9 cellular contexts compared by ENCODE assay signal in the genomic region with DNA sequence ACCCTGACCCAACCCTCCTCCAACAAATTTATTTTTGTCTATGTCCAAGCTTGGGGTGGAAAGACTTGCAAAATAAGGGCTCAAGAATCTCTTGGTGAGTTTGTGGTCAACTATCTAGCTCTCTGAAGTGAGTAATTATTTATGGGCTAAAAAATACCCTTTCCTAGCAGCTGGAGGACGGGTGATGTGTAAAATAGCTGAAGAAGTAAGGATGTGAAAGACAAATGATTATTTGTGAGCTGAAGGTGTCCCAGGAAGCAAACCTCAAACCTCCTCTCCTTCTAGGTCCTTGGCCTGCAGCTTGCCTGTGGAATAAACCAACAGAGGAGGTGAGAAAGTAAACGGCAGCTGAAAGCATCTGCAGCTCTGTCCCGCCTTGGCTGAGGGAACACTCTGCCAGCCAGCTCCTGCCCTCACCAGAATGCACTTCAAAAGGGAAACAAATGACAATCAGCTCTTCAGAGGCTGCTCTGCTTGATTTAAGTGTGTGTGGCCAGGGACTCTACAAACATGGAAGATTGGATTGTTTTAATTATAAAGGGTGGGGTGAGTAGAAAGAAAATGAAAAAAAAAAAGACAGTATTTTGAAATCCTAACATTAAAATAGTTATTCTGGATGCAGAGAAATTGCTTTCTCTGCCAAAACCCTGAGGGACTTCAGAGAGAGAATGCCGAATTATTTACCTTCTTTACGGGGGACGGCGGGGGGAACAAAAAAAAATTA.
DNase-seq lines count a peak whose midpoint lies in the region; TF ChIP-seq lines count a peak whose summit lies in the region.
"Had no signal": no experiment of that assay in that cellular context is flagged by ENCODE, and none has a peak within 500 bp of the region (broad histone marks: within the 10 kb centered on the region; RNA-seq: fewer than 3 reads in every experiment).

No MANE protein-coding gene starts in this region.

- H3K4me3 Mint-ChIP-seq in endothelial cell (ENCODE audit: unreplicated experiment) (peak overlapping the region; percentile 15), neural crest cell (peak overlapping the region; percentile 2)
- H3K4me3 Mint-ChIP-seq: activated naive CD8-positive, alpha-beta T cell treated with anti-CD3 and anti-CD28 coated beads, Interleukin-2, amount 50 U/mL, for 24 hours had no signal

- H3K9me3 Mint-ChIP-seq in endothelial cell (ENCODE audit: unreplicated experiment) (no peaks in the 10 kb centered on the region), neural crest cell (no peaks in the 10 kb centered on the region)
- H3K9me3 Mint-ChIP-seq: activated naive CD8-positive, alpha-beta T cell treated with anti-CD3 and anti-CD28 coated beads, Interleukin-2, amount 50 U/mL, for 24 hours had no signal

- H3K27me3 Mint-ChIP-seq in endothelial cell (ENCODE audit: unreplicated experiment) (peaks cover 14% of the 10 kb centered on the region), neural crest cell (ENCODE audit: low read depth) (no peaks in the 10 kb centered on the region)

- peak; percentile 88 for DNase-seq in COR-L47 (lab: John Stamatoyannopoulos, UW)
- DNase-seq in NCI-H226 = peak; percentile 31
- DNase-seq in endothelial cell (ENCODE audit: low spot score) = no peak
- DNase-seq in neural crest cell (ENCODE audit: low read depth, low spot score) = no peak
- DNase-seq in NCI-H524 (lab: John Stamatoyannopoulos, UW) = no peak
- no peak for DNase-seq in occipital lobe (lab: John Stamatoyannopoulos, UW)
- DNase-seq in activated T-cell treated with anti-CD3 and anti-CD28 coated beads, Interleukin-2, amount 50 U/mL, for 48 hours = no peak
- DNase-seq in activated CD8-positive, alpha-beta memory T cell treated with anti-CD3 and anti-CD28 coated beads, Interleukin-2, amount 50 U/mL, for 4 hours = no peak
- DNase-seq: activated naive CD8-positive, alpha-beta T cell treated with anti-CD3 and anti-CD28 coated beads, Interleukin-2, amount 50 U/mL, for 24 hours had no signal

- H3K36me3 Mint-ChIP-seq in endothelial cell (ENCODE audit: low read depth, unreplicated experiment) (peaks cover 31% of the 10 kb centered on the region), neural crest cell (ENCODE audit: low read depth) (no peaks in the 10 kb centered on the region)

- H3K4me1 Mint-ChIP-seq in endothelial cell (ENCODE audit: unreplicated experiment) (peaks cover 60% of the 10 kb centered on the region), neural crest cell (peaks cover 82% of the 10 kb centered on the region)

- TF ChIP-seq CTCF in endothelial cell (IDR thresholded peaks at IDR 0.05; ENCODE audit: unreplicated experiment) (no peak), neural crest cell (conservative IDR thresholded peaks at IDR 0.05) (no peak)

- H3K27ac Mint-ChIP-seq in endothelial cell (ENCODE audit: unreplicated experiment) = peak overlapping the region; percentile 32
- H3K27ac Mint-ChIP-seq in neural crest cell (ENCODE audit: unreplicated experiment) = peak overlapping the region; percentile 68
- H3K27ac Mint-ChIP-seq: activated naive CD8-positive, alpha-beta T cell treated with anti-CD3 and anti-CD28 coated beads, Interleukin-2, amount 50 U/mL, for 24 hours had no signal

Comparison
In these comparisons a context has a peak if more than half of its experiments do, and no peak if none do; other contexts are left out.
1. DNase-seq: peak in COR-L47 (single experiment) and NCI-H226 (single experiment); none in endothelial cell (single experiment), neural crest cell (single experiment), NCI-H524 (0 of 2), occipital lobe (single experiment), activated T-cell treated with anti-CD3 and anti-CD28 coated beads, Interleukin-2, amount 50 U/mL, for 48 hours (0 of 2) and activated CD8-positive, alpha-beta memory T cell treated with anti-CD3 and anti-CD28 coated beads, Interleukin-2, amount 50 U/mL, for 4 hours (single experiment).